ENCODE assay signal across 14 cellular contexts in genomic region chr1:169012416-169012815, GRCh38.
A peak's percentile ranks its signal among the peaks of the same experiment; 100 is the strongest.
DNase-seq lines count a peak whose midpoint lies in the region; ATAC-seq and TF ChIP-seq lines count a peak whose summit lies in the region.
"Had no signal": no experiment of that assay in that cellular context is flagged by ENCODE, and none has a peak within 500 bp of the region (broad histone marks: within the 10 kb centered on the region; RNA-seq: fewer than 3 reads in every experiment).

No MANE protein-coding gene starts in this region.

- POLR2A ChIA-PET in activated CD4-positive, alpha-beta T cell treated with anti-CD3 and anti-CD28 coated beads for 36 hours (lab: Charles Lee), result no interaction called here

- no peak for DNase-seq in activated CD4-positive, alpha-beta T cell treated with anti-CD3 and anti-CD28 coated beads for 36 hours
- no peak for DNase-seq in activated CD4-positive, alpha-beta T cell treated with anti-CD3 and anti-CD28 coated beads, Interleukin-2, amount 50 U/mL, for 4 hours
- no peak for DNase-seq in activated T-helper 2 cell treated with anti-CD3 and anti-CD28 coated beads, Interferon-gamma antibody, Interleukin-2, Interleukin-4, amounts not matched to agents 10 μg/mL and 5 μg/mL and 100 μg/mL, durations not matched to agents 14 hours and 24 hours and 36 hours (ENCODE audit: low spot score)
- DNase-seq in erythroblast (lab: John Stamatoyannopoulos, UW) (no peak), NCI-H146 treated with DMSO at 0.1 percent for 48 hours (lab: John Stamatoyannopoulos, UW; ENCODE audit: unreplicated experiment) (no peak), NCI-H345 (lab: John Stamatoyannopoulos, UW) (no peak)
- DNase-seq: activated T-cell treated with anti-CD3 and anti-CD28 coated beads, Interleukin-2, amount 50 U/mL, for 4 hours; Caco-2; psoas muscle; RPMI8226; stimulated activated CD4-positive, alpha-beta T cell treated with anti-CD3 and anti-CD28 coated beads, Interleukin-2, amount 100 ng/mL, for 48 hours had no signal

- no peak overlapping the region for H3K4me3 Mint-ChIP-seq in activated CD4-positive, alpha-beta T cell treated with anti-CD3 and anti-CD28 coated beads for 36 hours
- H3K4me3 Mint-ChIP-seq in activated T-helper 2 cell treated with anti-CD3 and anti-CD28 coated beads, Interferon-gamma antibody, Interleukin-2, Interleukin-4, amounts not matched to agents 10 μg/mL and 5 μg/mL and 100 μg/mL, durations not matched to agents 14 hours and 24 hours and 36 hours (ENCODE audit: low read depth), result no peak overlapping the region
- H3K4me3 Mint-ChIP-seq: activated T-cell treated with anti-CD3 and anti-CD28 coated beads, Interleukin-2, amount 50 U/mL, for 4 hours; mesothelial cell of epicardium had no signal

- H3K36me3 Mint-ChIP-seq in activated CD4-positive, alpha-beta T cell treated with anti-CD3 and anti-CD28 coated beads for 36 hours (ENCODE audit: low read depth), result no peaks in the 10 kb centered on the region
- no peaks in the 10 kb centered on the region for H3K36me3 Mint-ChIP-seq in activated T-helper 2 cell treated with anti-CD3 and anti-CD28 coated beads, Interferon-gamma antibody, Interleukin-2, Interleukin-4, amounts not matched to agents 10 μg/mL and 5 μg/mL and 100 μg/mL, durations not matched to agents 14 hours and 24 hours and 36 hours (ENCODE audit: low read depth)
- H3K36me3 Mint-ChIP-seq: mesothelial cell of epicardium had no signal

- H3K27ac Mint-ChIP-seq in activated CD4-positive, alpha-beta T cell treated with anti-CD3 and anti-CD28 coated beads for 36 hours, result peak overlapping the region; percentile 33
- peak overlapping the region; percentile 9 for H3K27ac Mint-ChIP-seq in activated T-helper 2 cell treated with anti-CD3 and anti-CD28 coated beads, Interferon-gamma antibody, Interleukin-2, Interleukin-4, amounts not matched to agents 10 μg/mL and 5 μg/mL and 100 μg/mL, durations not matched to agents 14 hours and 24 hours and 36 hours
- H3K27ac Mint-ChIP-seq: mesothelial cell of epicardium had no signal

- ATAC-seq in activated CD4-positive, alpha-beta T cell treated with anti-CD3 and anti-CD28 coated beads for 36 hours, result peak; percentile 91
- peak; percentile 67 for ATAC-seq in GM21423 (IDR thresholded peaks at IDR 0.05; ENCODE audit: unreplicated experiment)
- peak; percentile 69 for ATAC-seq in HG03064 (IDR thresholded peaks at IDR 0.05; ENCODE audit: low read depth, unreplicated experiment)
- ATAC-seq: psoas muscle had no signal

- intact Hi-C loops in activated CD4-positive, alpha-beta T cell treated with anti-CD3 and anti-CD28 coated beads for 36 hours (cut with DNase I, micrococcal nuclease), result loop anchor here in 1 of 2 experiments (1.0 kb wide), 1 partner anchor 37 kb away; no protein-coding TSS in a partner anchor
- intact Hi-C loops in activated T-helper 2 cell treated with anti-CD3 and anti-CD28 coated beads, Interferon-gamma antibody, Interleukin-2, Interleukin-4, amounts not matched to agents 10 μg/mL and 5 μg/mL and 100 μg/mL, durations not matched to agents 14 hours and 24 hours and 36 hours (cut with micrococcal nuclease), result loop anchor here (2.0 kb wide), 1 partner anchor 36 kb away; no protein-coding TSS in a partner anchor

- no peaks in the 10 kb centered on the region for H3K27me3 Mint-ChIP-seq in activated CD4-positive, alpha-beta T cell treated with anti-CD3 and anti-CD28 coated beads for 36 hours
- no peaks in the 10 kb centered on the region for H3K27me3 Mint-ChIP-seq in activated T-helper 2 cell treated with anti-CD3 and anti-CD28 coated beads, Interferon-gamma antibody, Interleukin-2, Interleukin-4, amounts not matched to agents 10 μg/mL and 5 μg/mL and 100 μg/mL, durations not matched to agents 14 hours and 24 hours and 36 hours (ENCODE audit: low read depth)

- CTCF ChIA-PET in activated CD4-positive, alpha-beta T cell treated with anti-CD3 and anti-CD28 coated beads for 36 hours (lab: Charles Lee), result interaction anchor here (0.5 to 1.2 kb wide), 2 partner anchors 12 to 139 kb away, joined by 3 to 5 read pairs; no protein-coding TSS in a partner anchor

- peaks cover 13% of the 10 kb centered on the region for H3K4me1 Mint-ChIP-seq in activated CD4-positive, alpha-beta T cell treated with anti-CD3 and anti-CD28 coated beads for 36 hours
- H3K4me1 Mint-ChIP-seq in activated T-helper 2 cell treated with anti-CD3 and anti-CD28 coated beads, Interferon-gamma antibody, Interleukin-2, Interleukin-4, amounts not matched to agents 10 μg/mL and 5 μg/mL and 100 μg/mL, durations not matched to agents 14 hours and 24 hours and 36 hours (ENCODE audit: low read depth), result peaks cover 11% of the 10 kb centered on the region

- TF ChIP-seq POLR2A in erythroblast (IDR thresholded peaks at IDR 0.05; ENCODE audit: low read length), result no peak

- no peaks in the 10 kb centered on the region for H3K9me3 Mint-ChIP-seq in activated CD4-positive, alpha-beta T cell treated with anti-CD3 and anti-CD28 coated beads for 36 hours (ENCODE audit: low read depth)
- no peaks in the 10 kb centered on the region for H3K9me3 Mint-ChIP-seq in activated T-helper 2 cell treated with anti-CD3 and anti-CD28 coated beads, Interferon-gamma antibody, Interleukin-2, Interleukin-4, amounts not matched to agents 10 μg/mL and 5 μg/mL and 100 μg/mL, durations not matched to agents 14 hours and 24 hours and 36 hours
- H3K9me3 Mint-ChIP-seq: activated T-cell treated with anti-CD3 and anti-CD28 coated beads, Interleukin-2, amount 50 U/mL, for 4 hours; mesothelial cell of epicardium had no signal
